9 cellular contexts compared by ENCODE assay signal in the genomic region with DNA sequence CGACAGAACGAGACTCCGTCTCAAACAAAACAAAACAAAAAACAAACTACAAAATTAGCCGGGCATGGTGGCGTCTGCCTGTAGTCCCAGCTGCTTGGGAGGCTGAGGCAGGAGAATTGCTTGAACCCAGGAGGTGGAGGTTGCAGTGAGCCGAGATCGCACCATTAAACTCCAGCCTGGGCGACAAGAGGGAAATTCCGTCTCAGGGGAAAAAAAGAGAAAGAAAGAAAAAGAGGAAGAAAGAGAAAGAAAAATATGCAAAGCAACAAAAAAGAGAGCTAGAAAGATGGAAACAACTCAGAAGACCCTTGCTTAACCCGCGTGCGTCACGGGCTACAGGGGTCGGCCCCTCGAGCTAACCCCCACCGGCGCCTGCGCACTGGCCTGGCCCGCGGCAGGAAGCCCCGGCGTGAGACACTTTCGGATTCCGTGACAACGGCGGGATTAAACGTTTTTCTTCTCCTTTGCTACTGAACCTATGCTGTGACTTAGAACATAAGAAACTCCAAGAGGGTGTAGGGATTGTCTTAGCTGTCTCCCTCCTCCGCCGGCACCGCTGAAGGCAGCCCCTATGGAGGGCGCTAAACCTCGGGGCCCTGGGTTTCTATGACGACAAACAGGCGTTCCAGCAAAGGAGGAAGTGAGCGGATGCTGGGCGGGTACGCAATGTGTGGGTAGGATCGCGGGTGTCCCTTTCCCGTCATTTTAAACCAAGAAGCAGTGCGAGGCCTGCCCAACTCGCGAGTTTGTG. TPM values are rescaled to one million over a fixed set of nuclear protein-coding genes. Genes with fewer than 3 reads are reported as not detected.
DNase-seq lines count a peak whose midpoint lies in the region; ATAC-seq and TF ChIP-seq lines count a peak whose summit lies in the region.
"Had no signal": no experiment of that assay in that cellular context is flagged by ENCODE, and none has a peak within 500 bp of the region (broad histone marks: within the 10 kb centered on the region; RNA-seq: fewer than 3 reads in every experiment).

TSS of gene AXDND1 (plus strand) at position 630 of the 751 bp plus-strand sequence. CDS start 539 bp downstream, outside the sequence.

- CTCF ChIA-PET in activated B cell treated with CpG ODN at 0.5 μM for 24 hours (lab: Charles Lee) = interaction anchor here (0.9 to 2.8 kb wide), 5 partner anchors 244 to 1055 kb away, joined by 3 to 15 read pairs (median 3); no protein-coding TSS in a partner anchor

- H3K27ac Mint-ChIP-seq in activated B cell treated with CpG ODN at 0.5 μM for 24 hours = peak within 1 kb of the TSS; percentile 100

- ATAC-seq in GM18909 (IDR thresholded peaks at IDR 0.05; ENCODE audit: poor library complexity, unreplicated experiment) (peak; percentile 97), HG03159 (IDR thresholded peaks at IDR 0.05; ENCODE audit: unreplicated experiment) (peak; percentile 97), activated B cell treated with CpG ODN at 0.5 μM for 24 hours (ENCODE audit: low read depth) (peak; percentile 91)

- peak within 1 kb of the TSS; percentile 98 for H3K4me3 Mint-ChIP-seq in activated B cell treated with CpG ODN at 0.5 μM for 24 hours

- no peak for TF ChIP-seq CTCF in activated B cell treated with CpG ODN at 0.5 μM for 24 hours (IDR thresholded peaks at IDR 0.05)

- intact Hi-C loops in activated B cell treated with CpG ODN at 0.5 μM for 24 hours (cut with micrococcal nuclease) = loop anchor here (1.0 to 10.0 kb wide), 12 partner anchors 72 to 1659 kb away; partner anchors contain the start of genes ABL2, ACBD6, CEP350 and FAM20B

- H3K27me3 Mint-ChIP-seq in activated B cell treated with CpG ODN at 0.5 μM for 24 hours = no peaks in the 10 kb centered on the region

- H3K9me3 Mint-ChIP-seq in activated B cell treated with CpG ODN at 0.5 μM for 24 hours = no peaks in the 10 kb centered on the region

- POLR2A ChIA-PET in activated B cell treated with CpG ODN at 0.5 μM for 24 hours (lab: Charles Lee) = interaction anchor here (0.5 to 1.6 kb wide), 18 partner anchors 9 to 1137 kb away, joined by 3 to 21 read pairs (median 4); partner anchors contain the start of genes ACBD6, SOAT1 and TOR3A

- peaks cover 6% of the 10 kb centered on the region for H3K36me3 Mint-ChIP-seq in activated B cell treated with CpG ODN at 0.5 μM for 24 hours (ENCODE audit: low read depth)

- DNase-seq in AG08396 (ENCODE audit: low spot score) (peak; percentile 90), NCI-H2227 (lab: John Stamatoyannopoulos, UW; ENCODE audit: unreplicated experiment) (peak; percentile 92), activated B cell treated with CpG ODN at 0.5 μM for 24 hours (peak; percentile 83), caudate nucleus (lab: John Stamatoyannopoulos, UW) (peak in 59 of 61 donors; percentile 26 to 90 (median 69)), islet precursor cell (peak; percentile 90)
- peak; percentile 77 to 80 (median 78) for DNase-seq in stimulated activated CD4-positive, alpha-beta T cell treated with anti-CD3 and anti-CD28 coated beads, Interleukin-12 subunit alpha, Interleukin-12 subunit beta, amount 100 ng/mL, for 48 hours (ENCODE audit: low read depth in 2 of 3, low spot score in 1 of 3)

- peaks cover 11% of the 10 kb centered on the region for H3K4me1 Mint-ChIP-seq in activated B cell treated with CpG ODN at 0.5 μM for 24 hours

- H3K27ac ChIP-seq in caudate nucleus (ENCODE audit: low read depth, low read length) = peak within 1 kb of the TSS; percentile 93

RNA-seq across cellular contexts. Expression of gene AXDND1, which starts in this region (rescaled TPM):
- total RNA-seq in activated B cell treated with CpG ODN at 0.5 μM for 24 hours = 0.61 and 0.75 TPM in 2 replicates
- total RNA-seq: T-helper 1 cell treated with Interleukin-12 subunit alpha and Interleukin-12 subunit beta and Interleukin-4 antibody, amounts not matched to agents 30 ng/mL and 1 ng/mL, for 36 hours had no signal

Comparison
In these comparisons a context has a peak if more than half of its experiments do, and no peak if none do; other contexts are left out.
1. Peak in every context shown above with its lines: DNase-seq, ATAC-seq and H3K27ac ChIP-seq.
2. Peak in DNase-seq and ATAC-seq in activated B cell treated with CpG ODN at 0.5 μM for 24 hours; RNA of the gene not detected or under 1 TPM.